In genomic region chr1:27366113-27366410, GRCh38 we compare ENCODE assay signal across 1 cellular context.
TF ChIP-seq lines count a peak whose summit lies in the region.

No MANE protein-coding gene starts in this region.

TF ChIP-seq in GM12891, 5 proteins besides CTCF, POLR2A, EP300 and RAD21:
- no peak for TF ChIP-seq PAX5 (IDR thresholded peaks at IDR 0.05; ENCODE audit: insufficient read depth, low read length, severe bottlenecking)
- TF ChIP-seq TAF1 (IDR thresholded peaks at IDR 0.05; ENCODE audit: low read depth, low read length): no peak
- no peak for TF ChIP-seq POLR2AphosphoS5 (IDR thresholded peaks at IDR 0.05; ENCODE audit: low read depth, low read length)
- TF ChIP-seq POU2F2 (IDR thresholded peaks at IDR 0.05; ENCODE audit: low read depth, low read length): no peak
- no peak for TF ChIP-seq SPI1 (IDR thresholded peaks at IDR 0.05; ENCODE audit: low read depth, low read length)
